ENCODE assay signal across 21 cellular contexts in genomic region chr13:75670496-75670895, GRCh38.
"Had no signal": no experiment of that assay in that cellular context is flagged by ENCODE, and none has a peak within 500 bp of the region (broad histone marks: within the 10 kb centered on the region; RNA-seq: fewer than 3 reads in every experiment).

No MANE protein-coding gene starts in this region.

- H3K4me1 Mint-ChIP-seq: activated CD4-positive, alpha-beta T cell treated with anti-CD3 and anti-CD28 coated beads, Interleukin-2, amount 10 ng/mL, durations not matched to agents 7 days and 5 days; neural crest cell; stimulated activated naive CD8-positive, alpha-beta T cell treated with anti-CD3 and anti-CD28 coated beads, Interleukin-15, amount 100 ng/mL, for 72 hours had no signal

- H3K9me3 ChIP-seq: gastrocnemius medialis, left ventricle myocardium inferior, prostate gland, right atrium auricular region, suprapubic skin, vagina had no signal

- H3K27me3 ChIP-seq: cardiac muscle cell, gastrocnemius medialis, right atrium auricular region, suprapubic skin, vagina had no signal

- H3K27ac ChIP-seq: cardiac muscle cell, gastrocnemius medialis, left ventricle myocardium inferior, prostate gland, right atrium auricular region, suprapubic skin, vagina had no signal

- H3K27me3 Mint-ChIP-seq: dendritic cell treated with granulocyte-macrophage colony-stimulating factor and Interleukin-4, amounts not matched to agents 40 ng/mL and 50 ng/mL, for 4 days; stimulated activated naive CD8-positive, alpha-beta T cell treated with anti-CD3 and anti-CD28 coated beads, Interleukin-15, amount 100 ng/mL, for 72 hours had no signal

- H3K4me3 ChIP-seq: cardiac muscle cell, gastrocnemius medialis, left ventricle myocardium inferior, prostate gland, right atrium auricular region, suprapubic skin, vagina had no signal

- H3K36me3 ChIP-seq: cardiac muscle cell, gastrocnemius medialis, left ventricle myocardium inferior, prostate gland, right atrium auricular region, suprapubic skin, vagina had no signal

- ATAC-seq: activated CD4-positive, CD25-positive, alpha-beta regulatory T cell treated with anti-CD3 and anti-CD28 coated beads, Interleukin-2, amount 50 U/mL, for 24 hours; gastrocnemius medialis; stimulated activated naive CD8-positive, alpha-beta T cell treated with anti-CD3 and anti-CD28 coated beads, Interleukin-15, amount 100 ng/mL, for 72 hours had no signal

- H3K4me3 Mint-ChIP-seq: activated CD4-positive, alpha-beta T cell treated with anti-CD3 and anti-CD28 coated beads, Interleukin-2, amount 10 ng/mL, durations not matched to agents 7 days and 5 days; dendritic cell treated with granulocyte-macrophage colony-stimulating factor and Interleukin-4, amounts not matched to agents 40 ng/mL and 50 ng/mL, for 4 days; neural crest cell; stimulated activated naive CD8-positive, alpha-beta T cell treated with anti-CD3 and anti-CD28 coated beads, Interleukin-15, amount 100 ng/mL, for 72 hours had no signal

- H3K4me1 ChIP-seq: left ventricle myocardium inferior, prostate gland, right atrium auricular region, suprapubic skin, vagina had no signal

- H3K9me3 Mint-ChIP-seq: activated CD4-positive, alpha-beta T cell treated with anti-CD3 and anti-CD28 coated beads, Interleukin-2, amount 10 ng/mL, durations not matched to agents 7 days and 5 days; dendritic cell treated with granulocyte-macrophage colony-stimulating factor and Interleukin-4, amounts not matched to agents 40 ng/mL and 50 ng/mL, for 4 days; neural crest cell; stimulated activated naive CD8-positive, alpha-beta T cell treated with anti-CD3 and anti-CD28 coated beads, Interleukin-15, amount 100 ng/mL, for 72 hours had no signal

- H3K27ac Mint-ChIP-seq: activated CD4-positive, alpha-beta T cell treated with anti-CD3 and anti-CD28 coated beads, Interleukin-2, amount 10 ng/mL, durations not matched to agents 7 days and 5 days; dendritic cell treated with granulocyte-macrophage colony-stimulating factor and Interleukin-4, amounts not matched to agents 40 ng/mL and 50 ng/mL, for 4 days; stimulated activated naive CD8-positive, alpha-beta T cell treated with anti-CD3 and anti-CD28 coated beads, Interleukin-15, amount 100 ng/mL, for 72 hours had no signal

- DNase-seq: activated CD4-positive, alpha-beta T cell treated with anti-CD3 and anti-CD28 coated beads, Interleukin-2, amount 10 ng/mL, durations not matched to agents 7 days and 5 days; activated CD8-positive, alpha-beta memory T cell treated with anti-CD3 and anti-CD28 coated beads, Interleukin-2, amount 50 U/mL, for 48 hours; activated effector memory CD4-positive, alpha-beta T cell treated with Interleukin-2 at 50 U/mL for 16 hours; activated naive CD4-positive, alpha-beta T cell treated with anti-CD3 and anti-CD28 coated beads, Interleukin-2, amount 50 U/mL, for 16 hours; activated T-cell treated with anti-CD3 and anti-CD28 coated beads, Interleukin-2, amount 50 U/mL, for 48 hours; erythroblast; gastrocnemius medialis; head of caudate nucleus; kidney glomerular epithelial cell; left ventricle myocardium inferior; stimulated activated naive CD8-positive, alpha-beta T cell treated with anti-CD3 and anti-CD28 coated beads, Interleukin-15, amount 100 ng/mL, for 72 hours; T1000; trophoblast cell had no signal
